Comparison of ENCODE assay signal across 11 cellular contexts in genomic region chr19:4580021-4580901, GRCh38. TPM values are rescaled to one million over a fixed set of nuclear protein-coding genes. Genes with fewer than 3 reads are reported as not detected.
DNase-seq lines count a peak whose midpoint lies in the region; ATAC-seq and TF ChIP-seq lines count a peak whose summit lies in the region.
"Had no signal": no experiment of that assay in that cellular context is flagged by ENCODE, and none has a peak within 500 bp of the region (broad histone marks: within the 10 kb centered on the region; RNA-seq: fewer than 3 reads in every experiment).

No MANE protein-coding gene starts in this region.

- H3K27me3 ChIP-seq in BLaER1 treated with 17β-estradiol and CSF1 and Interleukin-3, amounts not matched to agents 10 nM and 100 nM = peaks cover 23 to 59% (median 34%) of the 10 kb centered on the region in 11 experiments
- no peaks in the 10 kb centered on the region for H3K27me3 ChIP-seq in Loucy (ENCODE audit: insufficient read depth, low read length, poor library complexity, severe bottlenecking)
- peaks cover 0 to 19% (median 5%) of the 10 kb centered on the region in 3 experiments for H3K27me3 ChIP-seq in neuronal stem cell (ENCODE audit: control insufficient read depth in 3 of 3, insufficient read depth in 3 of 3, low read depth in 1 of 3, low read length in 3 of 3)

- H3K14ac ChIP-seq in neuronal stem cell (ENCODE audit: low read length) = no peak overlapping the region

- no peaks in the 10 kb centered on the region for H3K79me2 ChIP-seq in Loucy (ENCODE audit: insufficient read depth, low read length)

- peak overlapping the region; percentile 96 for H3K18ac ChIP-seq in neuronal stem cell (ENCODE audit: low read length)

- no peak overlapping the region for H2AFZ ChIP-seq in Loucy (ENCODE audit: low read length)
- peak overlapping the region; percentile 79 for H2AFZ ChIP-seq in neuronal stem cell (ENCODE audit: low read length)

- TF ChIP-seq CTCF in Loucy (conservative IDR thresholded peaks at IDR 0.05; ENCODE audit: low read length) (peak; percentile 32), endothelial cell (IDR thresholded peaks at IDR 0.05; ENCODE audit: unreplicated experiment) (no peak), CD14-positive monocyte (IDR thresholded peaks at IDR 0.05) (no peak)

- ATAC-seq in GM21423 (IDR thresholded peaks at IDR 0.05; ENCODE audit: unreplicated experiment) = no peak
- ATAC-seq: activated T-helper 17 cell treated with anti-CD3 and anti-CD28 coated beads, Interleukin-2, amount 50 U/mL, for 72 hours had no signal

- H2BK12ac ChIP-seq in neuronal stem cell (ENCODE audit: low read length) = peak overlapping the region; percentile 82

- no peaks in the 10 kb centered on the region for H3K36me3 Mint-ChIP-seq in endothelial cell (ENCODE audit: low read depth, unreplicated experiment)
- H3K36me3 Mint-ChIP-seq in CD14-positive monocyte = peaks cover 3 to 4% of the 10 kb centered on the region in 2 donors

- H3K9me2 ChIP-seq in Loucy (replicated peaks; ENCODE audit: low read depth, low read length) = no peaks in the 10 kb centered on the region

- H3K4me3 ChIP-seq in BLaER1 treated with 17β-estradiol and CSF1 and Interleukin-3, amounts not matched to agents 10 nM and 100 nM = peak overlapping the region in 5 of 10 experiments; percentile 23 to 46 (median 42); a peak in 7 of 20 replicates
- H3K4me3 ChIP-seq in Loucy (ENCODE audit: low read length, poor library complexity, severe bottlenecking) = no peak overlapping the region
- peak overlapping the region; percentile 70 to 89 for H3K4me3 ChIP-seq in neuronal stem cell (ENCODE audit: low read length in 2 of 2)

- peak overlapping the region; percentile 71 for H2BK5ac ChIP-seq in neuronal stem cell (ENCODE audit: low read length)

- no peak overlapping the region for H3K4ac ChIP-seq in neuronal stem cell (ENCODE audit: low read length)

- intact Hi-C loops in CD14-positive monocyte (cut with micrococcal nuclease) = no loop called here

- peaks cover 0 to 18% (median 0%) of the 10 kb centered on the region in 11 experiments; a peak in 5 of 22 replicates for H4K20me1 ChIP-seq in BLaER1 treated with 17β-estradiol and CSF1 and Interleukin-3, amounts not matched to agents 10 nM and 100 nM
- H4K20me1 ChIP-seq in Loucy (ENCODE audit: insufficient read depth, low read length, poor library complexity, severe bottlenecking) = no peaks in the 10 kb centered on the region

- no peaks in the 10 kb centered on the region for H3K9me3 ChIP-seq in BLaER1 treated with 17β-estradiol and CSF1 and Interleukin-3, amounts not matched to agents 10 nM and 100 nM (replicated peaks in 1 of 11)
- H3K9me3 ChIP-seq in Loucy (ENCODE audit: insufficient read depth, low read depth, low read length) (no peaks in the 10 kb centered on the region), neuronal stem cell (replicated peaks in 1 of 2; ENCODE audit: control insufficient read depth in 2 of 2, insufficient read depth in 1 of 2, low read depth in 1 of 2, low read length in 2 of 2) (no peaks in the 10 kb centered on the region)

- H4K91ac ChIP-seq in neuronal stem cell (ENCODE audit: low read depth, low read length, poor library complexity) = no peak overlapping the region

- H3K27ac ChIP-seq in BLaER1 treated with 17β-estradiol and CSF1 and Interleukin-3, amounts not matched to agents 10 nM and 100 nM = no peak overlapping the region
- H3K27ac ChIP-seq in neuronal stem cell (replicated peaks; ENCODE audit: low read length) = no peak overlapping the region

- H2BK15ac ChIP-seq in neuronal stem cell (ENCODE audit: low read length) = peak overlapping the region; percentile 70

- no peak overlapping the region for H3K27ac Mint-ChIP-seq in endothelial cell (ENCODE audit: unreplicated experiment)
- no peak overlapping the region for H3K27ac Mint-ChIP-seq in CD14-positive monocyte
- H3K27ac Mint-ChIP-seq: activated T-helper 17 cell treated with anti-CD3 and anti-CD28 coated beads, Interleukin-2, amount 50 U/mL, for 72 hours had no signal

- peaks cover 17% of the 10 kb centered on the region for H3K4me1 Mint-ChIP-seq in endothelial cell (ENCODE audit: unreplicated experiment)
- peaks cover 8% of the 10 kb centered on the region for H3K4me1 Mint-ChIP-seq in CD14-positive monocyte

- H3K23ac ChIP-seq in neuronal stem cell (ENCODE audit: low read depth, low read length, poor library complexity) = peak overlapping the region; percentile 57

- no peak overlapping the region for H4K8ac ChIP-seq in neuronal stem cell (ENCODE audit: low read depth, low read length)

- H3K79me1 ChIP-seq in neuronal stem cell (ENCODE audit: low read depth, low read length) = peaks cover 7% of the 10 kb centered on the region

- H2BK120ac ChIP-seq in neuronal stem cell (ENCODE audit: low read depth, low read length) = peak overlapping the region; percentile 95

- no peak for DNase-seq in endothelial cell (ENCODE audit: low spot score)
- no peak for DNase-seq in neuronal stem cell (ENCODE audit: low spot score)
- no peak for DNase-seq in SW 1271 (lab: John Stamatoyannopoulos, UW)
- DNase-seq in COLO829 (ENCODE audit: low spot score) = no peak
- no peak for DNase-seq in CD14-positive monocyte (ENCODE audit: low spot score)
- DNase-seq: COR-L47, NCI-H526 treated with DMSO at 0.1 percent for 48 hours had no signal

- H3K4me1 ChIP-seq in BLaER1 treated with 17β-estradiol and CSF1 and Interleukin-3, amounts not matched to agents 10 nM and 100 nM = peaks cover 27 to 59% (median 40%) of the 10 kb centered on the region in 10 experiments
- peaks cover 10% of the 10 kb centered on the region for H3K4me1 ChIP-seq in Loucy (ENCODE audit: insufficient read depth, low read length, poor library complexity, severe bottlenecking)
- H3K4me1 ChIP-seq in neuronal stem cell (ENCODE audit: control insufficient read depth in 2 of 2, insufficient read depth in 1 of 2, low read depth in 1 of 2, low read length in 2 of 2) = peaks cover 18 to 29% of the 10 kb centered on the region in 2 donors

- H3K9ac ChIP-seq in BLaER1 treated with 17β-estradiol and CSF1 and Interleukin-3, amounts not matched to agents 10 nM and 100 nM = no peak overlapping the region; a peak in 1 of 22 replicates
- H3K9ac ChIP-seq in Loucy (ENCODE audit: low read depth, low read length, poor library complexity, severe bottlenecking) = no peak overlapping the region
- peak overlapping the region; percentile 95 for H3K9ac ChIP-seq in neuronal stem cell (ENCODE audit: low read depth, low read length, poor library complexity)

- H3F3A ChIP-seq in Loucy (ENCODE audit: low read depth) = no peaks in the 10 kb centered on the region

- H3K4me3 Mint-ChIP-seq in endothelial cell (ENCODE audit: unreplicated experiment) (peak overlapping the region; percentile 65), CD14-positive monocyte (peak overlapping the region in 1 of 2 donors; percentile 72)
- H3K4me3 Mint-ChIP-seq: activated T-helper 17 cell treated with anti-CD3 and anti-CD28 coated beads, Interleukin-2, amount 50 U/mL, for 72 hours had no signal

- peak overlapping the region; percentile 54 to 82 (median 68); a peak in 21 of 22 replicates for H3K4me2 ChIP-seq in BLaER1 treated with 17β-estradiol and CSF1 and Interleukin-3, amounts not matched to agents 10 nM and 100 nM
- H3K4me2 ChIP-seq in Loucy (ENCODE audit: low read depth, low read length, poor library complexity, severe bottlenecking) = no peak overlapping the region
- H3K4me2 ChIP-seq in neuronal stem cell (ENCODE audit: insufficient read depth, low read length, poor library complexity, severe bottlenecking) = peak overlapping the region; percentile 84

- no CpG with 5 or more reads among the region's 50 CpGs for WGBS in neuronal stem cell (ENCODE audit: extremely low coverage in 2 of 2, insufficient read length in 2 of 2, insufficient replicate concordance in 1 of 2), 2 donors

- peak overlapping the region; percentile 53 for H2AK5ac ChIP-seq in neuronal stem cell (ENCODE audit: low read depth, low read length)

- H3K9me3 Mint-ChIP-seq in endothelial cell (ENCODE audit: unreplicated experiment) = no peaks in the 10 kb centered on the region
- H3K9me3 Mint-ChIP-seq in CD14-positive monocyte = peaks cover 2 to 24% (median 8%) of the 10 kb centered on the region in 7 donors
- H3K9me3 Mint-ChIP-seq: activated T-helper 17 cell treated with anti-CD3 and anti-CD28 coated beads, Interleukin-2, amount 50 U/mL, for 72 hours had no signal

- H3K27me3 Mint-ChIP-seq in endothelial cell (ENCODE audit: unreplicated experiment) (peaks cover 21% of the 10 kb centered on the region), CD14-positive monocyte (ENCODE audit: low read depth in 3 of 3) (peaks cover 66 to 93% (median 78%) of the 10 kb centered on the region in 3 donors)

- H3K36me3 ChIP-seq in BLaER1 treated with 17β-estradiol and CSF1 and Interleukin-3, amounts not matched to agents 10 nM and 100 nM = no peaks in the 10 kb centered on the region
- H3K36me3 ChIP-seq in Loucy (ENCODE audit: insufficient read depth, low read length) (no peaks in the 10 kb centered on the region), neuronal stem cell (replicated peaks in 1 of 2; ENCODE audit: control insufficient read depth in 2 of 2, insufficient read depth in 2 of 2, low read length in 2 of 2) (peaks cover 0 to 2% of the 10 kb centered on the region in 2 donors)

RNA-seq across cellular contexts. Expression of gene SEMA6B, which starts 20.8 kb away (rescaled TPM):
- 43.7 TPM for total RNA-seq in endothelial cell (ENCODE audit: unreplicated experiment)
- polyA plus RNA-seq in neuronal stem cell (2013, experiment 1 of 2) = 42.5 TPM
- 43.0 TPM for polyA plus RNA-seq in neuronal stem cell (2013, experiment 2 of 2)
- polyA plus RNA-seq in CD14-positive monocyte = under 1 TPM; 0.12 to 0.87 TPM

RNA-seq across cellular contexts. Expression of gene LRG1, which starts 40.4 kb away (rescaled TPM):
- total RNA-seq in endothelial cell (ENCODE audit: unreplicated experiment) = 2.2 TPM
- not detected for polyA plus RNA-seq in neuronal stem cell (2013, experiment 1 of 2)
- polyA plus RNA-seq in neuronal stem cell (2013, experiment 2 of 2) = 0.01 TPM
- 1 to 10 TPM; 5.5 to 9.6 TPM for polyA plus RNA-seq in CD14-positive monocyte

RNA-seq across cellular contexts. Expression of gene PLIN5, which starts 45.2 kb away (rescaled TPM):
- total RNA-seq in endothelial cell (ENCODE audit: unreplicated experiment) = 0.64 TPM
- polyA plus RNA-seq in neuronal stem cell (2013, experiment 1 of 2) = 2.9 TPM
- polyA plus RNA-seq in neuronal stem cell (2013, experiment 2 of 2) = 2.9 TPM
- under 1 TPM; 0.28 to 0.58 TPM for polyA plus RNA-seq in CD14-positive monocyte

RNA-seq across cellular contexts. Expression of gene TNFAIP8L1, which starts 59.1 kb away (rescaled TPM):
- total RNA-seq in endothelial cell (ENCODE audit: unreplicated experiment) = 60.1 TPM
- polyA plus RNA-seq in neuronal stem cell (2013, experiment 1 of 2) = 15.5 TPM
- 15.7 TPM for polyA plus RNA-seq in neuronal stem cell (2013, experiment 2 of 2)
- polyA plus RNA-seq in CD14-positive monocyte = 1 to 10 TPM; 1.8 to 3.9 TPM
